In genomic region chr14:76551116-76551515, GRCh38 we compare ENCODE assay signal across 22 cellular contexts.
DNase-seq lines count a peak whose midpoint lies in the region; ATAC-seq and TF ChIP-seq lines count a peak whose summit lies in the region.
"Had no signal": no experiment of that assay in that cellular context is flagged by ENCODE, and none has a peak within 500 bp of the region (broad histone marks: within the 10 kb centered on the region; RNA-seq: fewer than 3 reads in every experiment).

No MANE protein-coding gene starts in this region.

- H3K36me3 ChIP-seq in A673 (ENCODE audit: insufficient read depth, low read length, poor library complexity, severe bottlenecking) (no peaks in the 10 kb centered on the region), HUES48 (ENCODE audit: control insufficient read depth, insufficient read depth, low read length) (no peaks in the 10 kb centered on the region)
- H3K36me3 ChIP-seq: BLaER1, SJSA1 had no signal

- H3K4me3 ChIP-seq in A673 (ENCODE audit: low read depth, low read length, poor library complexity, severe bottlenecking), result no peak overlapping the region
- H3K4me3 ChIP-seq in HUES48 (ENCODE audit: low read depth, low read length), result no peak overlapping the region
- H3K4me3 ChIP-seq: BLaER1, GM12878, SJSA1 had no signal

- intact Hi-C loops in A673 (cut with micrococcal nuclease; ENCODE audit: unreplicated experiment), result no loop called here

- H3K27ac Mint-ChIP-seq in WTC11, result peak overlapping the region; percentile 78; the same call in 1 of the 2 replicates
- H3K27ac Mint-ChIP-seq: CD4-positive, CD25-positive, alpha-beta regulatory T cell had no signal

- H3K27me3 ChIP-seq in A673 (replicated peaks; ENCODE audit: insufficient read depth, low read depth, low read length, poor library complexity) (no peaks in the 10 kb centered on the region), HUES48 (ENCODE audit: control insufficient read depth, insufficient read depth, low read length) (no peaks in the 10 kb centered on the region), foreskin keratinocyte (no peaks in the 10 kb centered on the region)
- H3K27me3 ChIP-seq: BLaER1, SJSA1 had no signal

- no peak for ATAC-seq in WTC11
- no peak for ATAC-seq in foreskin keratinocyte
- ATAC-seq in HG03175 (IDR thresholded peaks at IDR 0.05; ENCODE audit: unreplicated experiment), result no peak
- ATAC-seq: GM12878, PC-3 had no signal

- DNase-seq in A673 (ENCODE audit: low spot score) (no peak), WTC11 (ENCODE audit: low spot score) (no peak), foreskin keratinocyte (no peak), D341Med (ENCODE audit: low spot score) (no peak)
- no peak for DNase-seq in stimulated activated naive CD4-positive, alpha-beta T cell (lab: John Stamatoyannopoulos, UW)
- DNase-seq: CD4-positive, CD25-positive, alpha-beta regulatory T cell; COR-L47; GDM1; H7; NCI-H1092 treated with DMSO at 0.1 percent for 48 hours; NCI-H1436; NCI-H187; NCI-H2081 treated with DMSO at 0.1 percent for 48 hours; NCI-H524; NCI-H748 treated with DMSO at 0.1 percent for 48 hours; Right ventricle myocardium superior had no signal

- H3K36me3 Mint-ChIP-seq in WTC11, result no peaks in the 10 kb centered on the region
- H3K36me3 Mint-ChIP-seq: CD4-positive, CD25-positive, alpha-beta regulatory T cell had no signal

- POLR2A ChIA-PET in A673 (lab: Charles Lee; ENCODE audit: low non-redundant PET) (no interaction called here), WTC11 (lab: Charles Lee) (no interaction called here)

- CTCF ChIA-PET in A673 (lab: Charles Lee), result no interaction called here
- CTCF ChIA-PET in WTC11 (lab: Charles Lee), result interaction anchor here (1.2 kb wide), 2 partner anchors 13 to 77 kb away, joined by 3 to 6 read pairs; no protein-coding TSS in a partner anchor

- H3K27me3 Mint-ChIP-seq in WTC11 (ENCODE audit: low read depth), result no peaks in the 10 kb centered on the region
- H3K27me3 Mint-ChIP-seq: CD4-positive, CD25-positive, alpha-beta regulatory T cell had no signal

- BruUV-seq in A673 (replicated peaks; lab: Mats Ljungman, UMichigan), result no TSS peak

- H3K9me3 Mint-ChIP-seq in WTC11, result no peaks in the 10 kb centered on the region
- H3K9me3 Mint-ChIP-seq: CD4-positive, CD25-positive, alpha-beta regulatory T cell had no signal

- no peaks in the 10 kb centered on the region for H3K9me3 ChIP-seq in A673 (ENCODE audit: low read depth, low read length, poor library complexity, severe bottlenecking)
- H3K9me3 ChIP-seq in HUES48 (ENCODE audit: control insufficient read depth, insufficient read depth, low read length), result no peaks in the 10 kb centered on the region
- H3K9me3 ChIP-seq: BLaER1, SJSA1 had no signal

- no peak overlapping the region for H3K9ac ChIP-seq in HUES48 (ENCODE audit: low read depth, low read length)
- H3K9ac ChIP-seq: BLaER1 had no signal

- peaks cover 18% of the 10 kb centered on the region for H3K4me1 Mint-ChIP-seq in WTC11
- H3K4me1 Mint-ChIP-seq: CD4-positive, CD25-positive, alpha-beta regulatory T cell had no signal

- H3K4me3 Mint-ChIP-seq in WTC11, result no peak overlapping the region
- H3K4me3 Mint-ChIP-seq: CD4-positive, CD25-positive, alpha-beta regulatory T cell had no signal

- peak overlapping the region; percentile 25 for H3K27ac ChIP-seq in A673 (ENCODE audit: low read depth, low read length, poor library complexity, severe bottlenecking)
- peak overlapping the region; percentile 25 for H3K27ac ChIP-seq in HUES48 (ENCODE audit: low read depth, low read length)
- H3K27ac ChIP-seq in foreskin keratinocyte, result peak overlapping the region; percentile 94
- H3K27ac ChIP-seq: BLaER1, SJSA1 had no signal

- H3K4me1 ChIP-seq in A673 (ENCODE audit: insufficient read depth, low read length, poor library complexity, severe bottlenecking) (peaks cover 16% of the 10 kb centered on the region), HUES48 (ENCODE audit: control insufficient read depth, insufficient read depth, low read length) (peaks cover 10% of the 10 kb centered on the region; the same call in 1 of the 2 replicates), foreskin keratinocyte (peaks cover 30% of the 10 kb centered on the region)
- H3K4me1 ChIP-seq: BLaER1, SJSA1 had no signal

- TF ChIP-seq CTCF in A673 (conservative IDR thresholded peaks at IDR 0.05; ENCODE audit: low read depth, low read length) (no peak), WTC11 (IDR thresholded peaks at IDR 0.05) (no peak), foreskin keratinocyte (conservative IDR thresholded peaks at IDR 0.05) (no peak)

TF ChIP-seq in WTC11, 78 proteins besides CTCF, POLR2A, EP300 and RAD21 (continues in another document):
- no peak for TF ChIP-seq ZNF512 (CRISPR knock-in tag; IDR thresholded peaks at IDR 0.05; ENCODE audit: borderline replicate concordance)
- no peak for TF ChIP-seq ZNF219 (CRISPR knock-in tag; IDR thresholded peaks at IDR 0.05; ENCODE audit: borderline replicate concordance)
- TF ChIP-seq OVOL2 (CRISPR knock-in tag; IDR thresholded peaks at IDR 0.05; ENCODE audit: borderline replicate concordance), result no peak
- TF ChIP-seq ERG (CRISPR knock-in tag; IDR thresholded peaks at IDR 0.05), result no peak
- TF ChIP-seq, protein P1, sequence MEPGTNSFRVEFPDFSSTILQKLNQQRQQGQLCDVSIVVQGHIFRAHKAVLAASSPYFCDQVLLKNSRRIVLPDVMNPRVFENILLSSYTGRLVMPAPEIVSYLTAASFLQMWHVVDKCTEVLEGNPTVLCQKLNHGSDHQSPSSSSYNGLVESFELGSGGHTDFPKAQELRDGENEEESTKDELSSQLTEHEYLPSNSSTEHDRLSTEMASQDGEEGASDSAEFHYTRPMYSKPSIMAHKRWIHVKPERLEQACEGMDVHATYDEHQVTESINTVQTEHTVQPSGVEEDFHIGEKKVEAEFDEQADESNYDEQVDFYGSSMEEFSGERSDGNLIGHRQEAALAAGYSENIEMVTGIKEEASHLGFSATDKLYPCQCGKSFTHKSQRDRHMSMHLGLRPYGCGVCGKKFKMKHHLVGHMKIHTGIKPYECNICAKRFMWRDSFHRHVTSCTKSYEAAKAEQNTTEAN (CRISPR knock-in tag; IDR thresholded peaks at IDR 0.05), result no peak
- no peak for TF ChIP-seq ATF6 (CRISPR knock-in tag; IDR thresholded peaks at IDR 0.05)
- TF ChIP-seq ZNF281 (CRISPR knock-in tag; IDR thresholded peaks at IDR 0.05), result no peak
- no peak for TF ChIP-seq NR2C2 (CRISPR knock-in tag; IDR thresholded peaks at IDR 0.05)
- TF ChIP-seq TEAD4 (CRISPR knock-in tag; IDR thresholded peaks at IDR 0.05), result no peak

Comparison
In these comparisons a context has a peak if more than half of its experiments do, and no peak if none do; other contexts are left out.
1. H3K27ac ChIP-seq: peak in every context shown above with its lines; median percentile 94 in foreskin keratinocyte; 25 in A673; 25 in HUES48.